9 cellular contexts compared by ENCODE assay signal in the genomic region with DNA sequence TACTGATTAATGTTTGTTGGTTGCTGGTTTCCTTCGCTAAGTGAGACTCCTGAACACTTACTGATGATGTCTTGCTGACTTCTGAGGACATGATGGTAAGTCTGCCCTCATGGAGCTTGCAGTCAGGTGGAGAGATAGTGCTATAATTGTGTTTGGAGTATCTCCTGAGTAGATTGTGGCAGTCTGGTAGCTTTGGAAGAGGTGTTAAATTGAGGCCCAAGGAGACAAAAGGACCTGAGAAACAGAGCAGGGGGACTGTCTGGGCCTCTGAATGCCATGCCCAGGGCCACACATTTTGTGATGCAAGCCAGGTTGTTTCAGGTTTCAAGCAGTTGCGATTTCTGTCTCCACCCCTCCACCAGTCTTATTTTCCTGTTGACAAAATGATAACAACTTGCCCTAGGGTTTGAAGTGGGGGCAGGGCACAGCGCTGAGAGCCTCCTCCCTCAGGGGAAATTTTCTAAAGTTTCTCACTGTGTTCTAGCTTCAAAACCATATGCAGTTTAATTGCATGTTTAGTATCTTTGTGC. TPM values are rescaled to one million over a fixed set of nuclear protein-coding genes. Genes with fewer than 3 reads are reported as not detected.
DNase-seq lines count a peak whose midpoint lies in the region; ATAC-seq and TF ChIP-seq lines count a peak whose summit lies in the region.
"Had no signal": no experiment of that assay in that cellular context is flagged by ENCODE, and none has a peak within 500 bp of the region (broad histone marks: within the 10 kb centered on the region; RNA-seq: fewer than 3 reads in every experiment).

No MANE protein-coding gene starts in this region.

- TF ChIP-seq POLR2A in erythroblast (IDR thresholded peaks at IDR 0.05; ENCODE audit: low read length), result no peak

- ATAC-seq in HG03280 (IDR thresholded peaks at IDR 0.05; ENCODE audit: unreplicated experiment) (no peak), GM21423 (IDR thresholded peaks at IDR 0.05; ENCODE audit: unreplicated experiment) (no peak)

- DNase-seq in HuH-7 (ENCODE audit: low spot score) (peak; percentile 67), erythroblast (lab: John Stamatoyannopoulos, UW) (peak; percentile 70 to 87), occipital lobe (lab: John Stamatoyannopoulos, UW) (no peak), DMS79 treated with DMSO at 0.1 percent for 48 hours (lab: John Stamatoyannopoulos, UW) (no peak)
- DNase-seq in activated CD4-positive, alpha-beta T cell treated with anti-CD3 and anti-CD28 coated beads for 1 hour, result peak; percentile 43
- peak; percentile 72 for DNase-seq in stimulated activated CD4-positive, alpha-beta T cell treated with anti-CD3 and anti-CD28 coated beads, Interleukin-4, amount 100 ng/mL, for 24 hours
- DNase-seq: kidney glomerular epithelial cell had no signal

RNA-seq across cellular contexts. Expression of a gene that starts 16.7 kb away (rescaled TPM):
- total RNA-seq in occipital lobe, result 2.5 TPM

Comparison
In these comparisons a context has a peak if more than half of its experiments do, and no peak if none do; other contexts are left out.
1. DNase-seq: peak in HuH-7 (single experiment), activated CD4-positive, alpha-beta T cell treated with anti-CD3 and anti-CD28 coated beads for 1 hour (single experiment), erythroblast (2 of 2) and stimulated activated CD4-positive, alpha-beta T cell treated with anti-CD3 and anti-CD28 coated beads, Interleukin-4, amount 100 ng/mL, for 24 hours (single experiment); none in occipital lobe (single experiment) and DMS79 treated with DMSO at 0.1 percent for 48 hours (single experiment).